In genomic region chr14:77181124-77181602, GRCh38 we compare ENCODE assay signal across 8 cellular contexts. TPM values are rescaled to one million over a fixed set of nuclear protein-coding genes. Genes with fewer than 3 reads are reported as not detected.
DNase-seq lines count a peak whose midpoint lies in the region; ATAC-seq and TF ChIP-seq lines count a peak whose summit lies in the region.

No MANE protein-coding gene starts in this region.

- no peak for TF ChIP-seq EP300 in transverse colon (IDR thresholded peaks at IDR 0.05; ENCODE audit: low read depth)

- peak overlapping the region; percentile 78 for H3K4me3 ChIP-seq in SJCRH30
- no peak overlapping the region for H3K4me3 ChIP-seq in hepatocyte
- peak overlapping the region in 2 of 4 donors; percentile 42 to 52 for H3K4me3 ChIP-seq in transverse colon

- H3K27me3 ChIP-seq in SJCRH30 = no peaks in the 10 kb centered on the region
- H3K27me3 ChIP-seq in hepatocyte = no peaks in the 10 kb centered on the region
- peaks cover 28% of the 10 kb centered on the region for H3K27me3 ChIP-seq in transverse colon

- no peaks in the 10 kb centered on the region for H4K20me1 ChIP-seq in hepatocyte (ENCODE audit: insufficient read depth, poor library complexity, severe bottlenecking)

- H2AFZ ChIP-seq in hepatocyte = no peak overlapping the region

- peaks cover 10% of the 10 kb centered on the region for H3K4me1 ChIP-seq in SJCRH30
- H3K4me1 ChIP-seq in hepatocyte (ENCODE audit: insufficient read depth) = peaks cover 24% of the 10 kb centered on the region
- peaks cover 8 to 44% (median 31%) of the 10 kb centered on the region in 4 donors for H3K4me1 ChIP-seq in transverse colon

- H3K9me2 ChIP-seq in hepatocyte (replicated peaks; ENCODE audit: insufficient read depth) = no peaks in the 10 kb centered on the region

- peaks cover 21% of the 10 kb centered on the region for H3K27me3 Mint-ChIP-seq in activated naive CD4-positive, alpha-beta T cell treated with anti-CD3 and anti-CD28 coated beads, Interleukin-2, amount 50 U/mL, for 24 hours

- WGBS in hepatocyte (ENCODE audit: low lambda C conversion rate, missing lambda C conversion rate) = 42% methylated on average over 9 of the region's 9 CpGs
- WGBS in transverse colon (ENCODE audit: low coverage in 1 of 2), 2 donors = 29% methylated on average over 9 of the region's 9 CpGs; no CpG with 5 or more reads in 1 of the 2 donors

- no peak for TF ChIP-seq POLR2A in transverse colon (IDR thresholded peaks at IDR 0.05)

- no peak for ATAC-seq in GM21529 (IDR thresholded peaks at IDR 0.05; ENCODE audit: unreplicated experiment)

- H3K36me3 ChIP-seq in SJCRH30 (no peaks in the 10 kb centered on the region), hepatocyte (replicated peaks; ENCODE audit: insufficient read depth, low read depth) (no peaks in the 10 kb centered on the region), transverse colon (no peaks in the 10 kb centered on the region)

- no peaks in the 10 kb centered on the region for H3K36me3 Mint-ChIP-seq in activated naive CD4-positive, alpha-beta T cell treated with anti-CD3 and anti-CD28 coated beads, Interleukin-2, amount 50 U/mL, for 24 hours

- in situ Hi-C loops in transverse colon (cut with MboI; ENCODE audit: low pct_ligation_motif_present in 1 of 4, low pct_unique_long_range_greater_than_20kb in 1 of 4, low sequenced_read_pairs in 3 of 4) = no loop called here

- no peaks in the 10 kb centered on the region for H3K79me2 ChIP-seq in hepatocyte

- TF ChIP-seq CTCF in hepatocyte (IDR thresholded peaks at IDR 0.05; ENCODE audit: poor library complexity) (no peak), transverse colon (IDR thresholded peaks at IDR 0.05) (no peak)

- intact Hi-C loops in transverse colon (cut with DNase I; ENCODE audit: low total_unique reads) = no loop called here

- H3K4me1 Mint-ChIP-seq in activated naive CD4-positive, alpha-beta T cell treated with anti-CD3 and anti-CD28 coated beads, Interleukin-2, amount 50 U/mL, for 24 hours = peaks cover 8% of the 10 kb centered on the region

- H3K4me3 Mint-ChIP-seq in activated naive CD4-positive, alpha-beta T cell treated with anti-CD3 and anti-CD28 coated beads, Interleukin-2, amount 50 U/mL, for 24 hours = peak overlapping the region; percentile 73

- H3K4me2 ChIP-seq in hepatocyte = peak overlapping the region; percentile 94

- DNase-seq in activated naive CD4-positive, alpha-beta T cell (lab: John Stamatoyannopoulos, UW) = no peak
- no peak for DNase-seq in SJCRH30
- no peak for DNase-seq in hepatocyte (ENCODE audit: low spot score)
- DNase-seq in transverse colon = peak; percentile 17
- DNase-seq in NAMALWA (ENCODE audit: low spot score) = no peak
- no peak for DNase-seq in NOMO-1 (lab: John Stamatoyannopoulos, UW; ENCODE audit: unreplicated experiment in 2 of 2)

- H3K27ac ChIP-seq in SJCRH30 (no peak overlapping the region), hepatocyte (no peak overlapping the region), transverse colon (no peak overlapping the region)

- H3K9me3 ChIP-seq in SJCRH30 (replicated peaks) (no peaks in the 10 kb centered on the region), hepatocyte (ENCODE audit: low read depth) (no peaks in the 10 kb centered on the region), transverse colon (no peaks in the 10 kb centered on the region)

- no peaks in the 10 kb centered on the region for H3K9me3 Mint-ChIP-seq in activated naive CD4-positive, alpha-beta T cell treated with anti-CD3 and anti-CD28 coated beads, Interleukin-2, amount 50 U/mL, for 24 hours

- no peak overlapping the region for H3K27ac Mint-ChIP-seq in activated naive CD4-positive, alpha-beta T cell treated with anti-CD3 and anti-CD28 coated beads, Interleukin-2, amount 50 U/mL, for 24 hours

RNA-seq across cellular contexts. Expression of gene TMEM63C, which starts 0.4 kb away (rescaled TPM):
- 4.5 and 5.2 TPM in 2 replicates for total RNA-seq in SJCRH30 (2014; rRNA removed; shearing (Covaris generic))
- total RNA-seq in hepatocyte (4.9 and 5.1 TPM in 2 replicates), transverse colon (10 to 100 TPM; 20.1 to 60.2 (median 33.9) TPM)
- polyA plus RNA-seq in hepatocyte = 5.4 and 9.7 TPM in 2 replicates

RNA-seq across cellular contexts. Expression of gene ZDHHC22, which starts 39.6 kb away (rescaled TPM):
- 12.1 and 13.4 TPM in 2 replicates for total RNA-seq in SJCRH30 (2014; rRNA removed; shearing (Covaris generic))
- total RNA-seq in hepatocyte (0.04 TPM in 1 of 2 replicates, not detected in the other), transverse colon (under 1 TPM in 1 of 4 donors, not detected in 3; 0.14 TPM)
- polyA plus RNA-seq in hepatocyte = not detected in 2 replicates

Comparison
In these comparisons a context has a peak if more than half of its experiments do, and no peak if none do; other contexts are left out.
1. RNA of gene ZDHHC22, which starts 39.6 kb away (total RNA-seq): 12.1 to 13.4 TPM in SJCRH30; 0.14 TPM in transverse colon and 0.04 TPM in hepatocyte; every median in the first group is over 10 times any median in the second.